Comparison of ENCODE assay signal across 1 cellular context in genomic region chr5:180484813-180485212, GRCh38.
TF ChIP-seq lines count a peak whose summit lies in the region.

No MANE protein-coding gene starts in this region.

TF ChIP-seq in WTC11, 78 proteins besides CTCF, POLR2A, EP300 and RAD21 (continued from another document):
- TF ChIP-seq ZSCAN18 (CRISPR knock-in tag; IDR thresholded peaks at IDR 0.05): no peak
- TF ChIP-seq ARID4B (CRISPR knock-in tag; IDR thresholded peaks at IDR 0.05; ENCODE audit: borderline replicate concordance): no peak
- TF ChIP-seq ZNF425 (CRISPR knock-in tag; conservative IDR thresholded peaks at IDR 0.05): no peak
- TF ChIP-seq JUN (CRISPR knock-in tag; IDR thresholded peaks at IDR 0.05): no peak
- no peak for TF ChIP-seq NFE2L1 (CRISPR knock-in tag; IDR thresholded peaks at IDR 0.05)
- TF ChIP-seq NR1H2 (CRISPR knock-in tag; IDR thresholded peaks at IDR 0.05): no peak
- no peak for TF ChIP-seq GRHL2 (CRISPR knock-in tag; IDR thresholded peaks at IDR 0.05; ENCODE audit: insufficient replicate concordance, severe bottlenecking)
- no peak for TF ChIP-seq ZBTB21 (CRISPR knock-in tag; IDR thresholded peaks at IDR 0.05; ENCODE audit: borderline replicate concordance)
- TF ChIP-seq ZNF396 (CRISPR knock-in tag; IDR thresholded peaks at IDR 0.05; ENCODE audit: borderline replicate concordance): no peak
- no peak for TF ChIP-seq PRDM15 (CRISPR knock-in tag; IDR thresholded peaks at IDR 0.05)
- TF ChIP-seq SMAD4 (CRISPR knock-in tag; IDR thresholded peaks at IDR 0.05): no peak
- no peak for TF ChIP-seq ZBTB43 (CRISPR knock-in tag; IDR thresholded peaks at IDR 0.05)
